Comparison of ENCODE assay signal across 22 cellular contexts in genomic region chr1:168521391-168522000, GRCh38. TPM values are rescaled to one million over a fixed set of nuclear protein-coding genes. Genes with fewer than 3 reads are reported as not detected.
A peak's percentile ranks its signal among the peaks of the same experiment; 100 is the strongest.
DNase-seq lines count a peak whose midpoint lies in the region; ATAC-seq, FAIRE-seq and TF ChIP-seq lines count a peak whose summit lies in the region.
"Had no signal": no experiment of that assay in that cellular context is flagged by ENCODE, and none has a peak within 500 bp of the region (broad histone marks: within the 10 kb centered on the region; RNA-seq: fewer than 3 reads in every experiment).

No MANE protein-coding gene starts in this region.

- peaks cover 30% of the 10 kb centered on the region for H3K36me3 Mint-ChIP-seq in activated CD8-positive, alpha-beta memory T cell treated with anti-CD3 and anti-CD28 coated beads, Interleukin-2, amount 10 ng/mL, durations not matched to agents 7 days and 5 days
- peaks cover 15% of the 10 kb centered on the region for H3K36me3 Mint-ChIP-seq in activated T-helper 1 cell treated with anti-CD3 and anti-CD28 coated beads, Interleukin-12 subunit alpha, Interleukin-12 subunit beta, Interleukin-2, Interleukin-4 antibody, amounts not matched to agents 30 ng/mL and 10 ng/mL and 1 ng/mL, durations not matched to agents 14 hours and 24 hours and 36 hours (ENCODE audit: low read depth)
- peaks cover 16% of the 10 kb centered on the region for H3K36me3 Mint-ChIP-seq in natural killer cell

- no peak for TF ChIP-seq CTCF in natural killer cell (IDR thresholded peaks at IDR 0.05)

- intact Hi-C loops in activated T-helper 1 cell treated with anti-CD3 and anti-CD28 coated beads, Interleukin-12 subunit alpha, Interleukin-12 subunit beta, Interleukin-2, Interleukin-4 antibody, amounts not matched to agents 30 ng/mL and 10 ng/mL and 1 ng/mL, durations not matched to agents 14 hours and 24 hours and 36 hours (cut with micrococcal nuclease) = loop anchor here (2.0 to 5.0 kb wide), 4 partner anchors 13 to 841 kb away; no protein-coding TSS in a partner anchor
- intact Hi-C loops in natural killer cell (cut with micrococcal nuclease) = loop anchor here (2.0 to 10.0 kb wide), 4 partner anchors 21 to 1173 kb away; partner anchors contain the start of gene XCL2

- H3K27ac Mint-ChIP-seq in activated CD8-positive, alpha-beta memory T cell treated with anti-CD3 and anti-CD28 coated beads, Interleukin-2, amount 10 ng/mL, durations not matched to agents 7 days and 5 days = peak overlapping the region; percentile 92
- peak overlapping the region; percentile 58 for H3K27ac Mint-ChIP-seq in activated T-helper 1 cell treated with anti-CD3 and anti-CD28 coated beads, Interleukin-12 subunit alpha, Interleukin-12 subunit beta, Interleukin-2, Interleukin-4 antibody, amounts not matched to agents 30 ng/mL and 10 ng/mL and 1 ng/mL, durations not matched to agents 14 hours and 24 hours and 36 hours
- peak overlapping the region; percentile 92 to 98 for H3K27ac Mint-ChIP-seq in natural killer cell
- H3K27ac Mint-ChIP-seq: activated B cell treated with CpG ODN at 0.5 μM for 24 hours, IgD-negative memory B cell had no signal

- FAIRE-seq in GM12892 (lab: Jason Lieb, UNC) = peak; percentile 73
- FAIRE-seq: H54 had no signal

- no peaks in the 10 kb centered on the region for H3K27me3 Mint-ChIP-seq in activated CD8-positive, alpha-beta memory T cell treated with anti-CD3 and anti-CD28 coated beads, Interleukin-2, amount 10 ng/mL, durations not matched to agents 7 days and 5 days
- no peaks in the 10 kb centered on the region for H3K27me3 Mint-ChIP-seq in activated T-helper 1 cell treated with anti-CD3 and anti-CD28 coated beads, Interleukin-12 subunit alpha, Interleukin-12 subunit beta, Interleukin-2, Interleukin-4 antibody, amounts not matched to agents 30 ng/mL and 10 ng/mL and 1 ng/mL, durations not matched to agents 14 hours and 24 hours and 36 hours (ENCODE audit: insufficient read depth)
- no peaks in the 10 kb centered on the region for H3K27me3 Mint-ChIP-seq in natural killer cell (ENCODE audit: low read depth in 2 of 2)

- CTCF ChIA-PET in activated CD8-positive, alpha-beta memory T cell treated with anti-CD3 and anti-CD28 coated beads, Interleukin-2, amount 10 ng/mL, durations not matched to agents 7 days and 5 days (lab: Charles Lee) = interaction anchor here (0.7 to 1.9 kb wide), 12 partner anchors 11 to 179 kb away, joined by 3 to 8 read pairs (median 3); no protein-coding TSS in a partner anchor

- TF ChIP-seq POLR2A in GM12892 (IDR thresholded peaks at IDR 0.05; ENCODE audit: low read depth, low read length) = no peak

- peak; percentile 48 for ATAC-seq in activated CD8-positive, alpha-beta memory T cell treated with anti-CD3 and anti-CD28 coated beads, Interleukin-2, amount 10 ng/mL, durations not matched to agents 7 days and 5 days
- ATAC-seq in natural killer cell (peak in 1 of 3 donors; percentile 24), GM21367 (IDR thresholded peaks at IDR 0.05; ENCODE audit: unreplicated experiment) (no peak)
- ATAC-seq: right cardiac atrium, Right ventricle myocardium inferior had no signal

- H3K4me3 Mint-ChIP-seq in activated CD8-positive, alpha-beta memory T cell treated with anti-CD3 and anti-CD28 coated beads, Interleukin-2, amount 10 ng/mL, durations not matched to agents 7 days and 5 days = peak overlapping the region; percentile 74
- peak overlapping the region; percentile 55 for H3K4me3 Mint-ChIP-seq in activated T-helper 1 cell treated with anti-CD3 and anti-CD28 coated beads, Interleukin-12 subunit alpha, Interleukin-12 subunit beta, Interleukin-2, Interleukin-4 antibody, amounts not matched to agents 30 ng/mL and 10 ng/mL and 1 ng/mL, durations not matched to agents 14 hours and 24 hours and 36 hours
- H3K4me3 Mint-ChIP-seq in natural killer cell = peak overlapping the region; percentile 86
- H3K4me3 Mint-ChIP-seq: activated B cell treated with CpG ODN at 0.5 μM for 24 hours, IgD-negative memory B cell had no signal

- DNase-seq in activated CD8-positive, alpha-beta memory T cell treated with anti-CD3 and anti-CD28 coated beads, Interleukin-2, amount 10 ng/mL, durations not matched to agents 7 days and 5 days = peak; percentile 70
- DNase-seq in activated CD8-positive, alpha-beta memory T cell treated with anti-CD3 and anti-CD28 coated beads for 24 hours = no peak
- DNase-seq in GM12892 (ENCODE audit: insufficient read length) = no peak
- DNase-seq in activated T-helper 1 cell treated with anti-CD3 and anti-CD28 coated beads, Interleukin-12 subunit alpha, Interleukin-12 subunit beta, Interleukin-2, Interleukin-4 antibody, amounts not matched to agents 30 ng/mL and 10 ng/mL and 1 ng/mL, durations not matched to agents 14 hours and 24 hours and 36 hours (ENCODE audit: low spot score) = no peak
- DNase-seq in natural killer cell = no peak
- DNase-seq in NCI-H128 (lab: John Stamatoyannopoulos, UW; ENCODE audit: unreplicated experiment) = no peak
- DNase-seq in stimulated activated CD8-positive, alpha-beta memory T cell treated with anti-CD3 and anti-CD28 coated beads, Interleukin-4, amount 100 ng/mL, for 48 hours = no peak
- DNase-seq: ACHN; activated B cell treated with CpG ODN at 0.5 μM for 24 hours; activated CD8-positive, alpha-beta memory T cell treated with anti-CD3 and anti-CD28 coated beads, Interleukin-2, amount 50 U/mL, for 48 hours; glutamatergic neuron; NCI-H187 treated with DMSO at 0.1 percent for 48 hours; NCI-H510A; right cardiac atrium; stomach had no signal

- peaks cover 66% of the 10 kb centered on the region for H3K4me1 Mint-ChIP-seq in activated CD8-positive, alpha-beta memory T cell treated with anti-CD3 and anti-CD28 coated beads, Interleukin-2, amount 10 ng/mL, durations not matched to agents 7 days and 5 days
- H3K4me1 Mint-ChIP-seq in activated T-helper 1 cell treated with anti-CD3 and anti-CD28 coated beads, Interleukin-12 subunit alpha, Interleukin-12 subunit beta, Interleukin-2, Interleukin-4 antibody, amounts not matched to agents 30 ng/mL and 10 ng/mL and 1 ng/mL, durations not matched to agents 14 hours and 24 hours and 36 hours (ENCODE audit: low read depth) = peaks cover 53% of the 10 kb centered on the region
- H3K4me1 Mint-ChIP-seq in natural killer cell = peaks cover 60 to 61% of the 10 kb centered on the region in 2 donors
- H3K4me1 Mint-ChIP-seq: activated B cell treated with CpG ODN at 0.5 μM for 24 hours had no signal

- peaks cover 13% of the 10 kb centered on the region for H3K9me3 Mint-ChIP-seq in activated CD8-positive, alpha-beta memory T cell treated with anti-CD3 and anti-CD28 coated beads, Interleukin-2, amount 10 ng/mL, durations not matched to agents 7 days and 5 days (ENCODE audit: low read depth)
- H3K9me3 Mint-ChIP-seq in activated T-helper 1 cell treated with anti-CD3 and anti-CD28 coated beads, Interleukin-12 subunit alpha, Interleukin-12 subunit beta, Interleukin-2, Interleukin-4 antibody, amounts not matched to agents 30 ng/mL and 10 ng/mL and 1 ng/mL, durations not matched to agents 14 hours and 24 hours and 36 hours = peaks cover 16% of the 10 kb centered on the region
- peaks cover 5% of the 10 kb centered on the region in 2 donors for H3K9me3 Mint-ChIP-seq in natural killer cell

RNA-seq across cellular contexts. Expression of gene XCL2, which starts 22.3 kb away (rescaled TPM):
- 10 to 100 TPM; 17.8 to 37.9 TPM for total RNA-seq in activated CD8-positive, alpha-beta memory T cell treated with anti-CD3 and anti-CD28 coated beads, Interleukin-2, amount 10 ng/mL, durations not matched to agents 7 days and 5 days
- polyA plus RNA-seq in GM12892 (2012; ENCODE audit: missing spikeins) = not detected
- 51.7 and 53.2 TPM in 2 replicates for total RNA-seq in activated T-helper 1 cell treated with anti-CD3 and anti-CD28 coated beads, Interleukin-12 subunit alpha, Interleukin-12 subunit beta, Interleukin-2, Interleukin-4 antibody, amounts not matched to agents 30 ng/mL and 10 ng/mL and 1 ng/mL, durations not matched to agents 14 hours and 24 hours and 36 hours
- total RNA-seq in natural killer cell = 100 to 1,000 TPM in 1 of 3 donors, 10 to 100 TPM in 2; 32.6 to 110 (median 92.9) TPM
- total RNA-seq: activated B cell treated with CpG ODN at 0.5 μM for 24 hours, fibroblast of lung, osteoblast, Right ventricle myocardium inferior, ureter had no signal
- polyA plus RNA-seq: fibroblast of lung, right cardiac atrium had no signal

RNA-seq across cellular contexts. Expression of gene XCL1, which starts 54.9 kb away (rescaled TPM):
- total RNA-seq in activated CD8-positive, alpha-beta memory T cell treated with anti-CD3 and anti-CD28 coated beads, Interleukin-2, amount 10 ng/mL, durations not matched to agents 7 days and 5 days = 10 to 100 TPM; 11.7 to 46.7 TPM
- polyA plus RNA-seq in GM12892 (2012; ENCODE audit: missing spikeins) = 2.0 TPM
- 16.4 and 16.9 TPM in 2 replicates for total RNA-seq in activated T-helper 1 cell treated with anti-CD3 and anti-CD28 coated beads, Interleukin-12 subunit alpha, Interleukin-12 subunit beta, Interleukin-2, Interleukin-4 antibody, amounts not matched to agents 30 ng/mL and 10 ng/mL and 1 ng/mL, durations not matched to agents 14 hours and 24 hours and 36 hours
- 10 to 100 TPM; 11.4 to 23.8 (median 16.1) TPM for total RNA-seq in natural killer cell
- total RNA-seq: activated B cell treated with CpG ODN at 0.5 μM for 24 hours, fibroblast of lung, osteoblast, stomach, ureter had no signal
- polyA plus RNA-seq: fibroblast of lung had no signal
